25 cellular contexts compared by ENCODE assay signal in genomic region chr17:48028736-48029135, GRCh38. TPM values are rescaled to one million over a fixed set of nuclear protein-coding genes. Genes with fewer than 3 reads are reported as not detected.
A peak's percentile ranks its signal among the peaks of the same experiment; 100 is the strongest.
DNase-seq lines count a peak whose midpoint lies in the region; ATAC-seq and TF ChIP-seq lines count a peak whose summit lies in the region.
"Had no signal": no experiment of that assay in that cellular context is flagged by ENCODE, and none has a peak within 500 bp of the region (broad histone marks: within the 10 kb centered on the region; RNA-seq: fewer than 3 reads in every experiment).

No MANE protein-coding gene starts in this region.

- CTCF ChIA-PET in HEK293 (lab: Yijun Ruan, JAX): interaction anchor here (0.5 to 7.9 kb wide), 3 partner anchors 11 to 81 kb away, joined by 3 to 197 read pairs (median 7); no protein-coding TSS in a partner anchor

- H3K27me3 ChIP-seq in RWPE2 (ENCODE audit: insufficient read depth, poor library complexity, severe bottlenecking): no peaks in the 10 kb centered on the region
- H3K27me3 ChIP-seq: BE2C had no signal

- H3K9me3 ChIP-seq in HEK293 (ENCODE audit: control insufficient read depth, insufficient read depth, low read depth, low read length): no peaks in the 10 kb centered on the region
- H3K9me3 ChIP-seq in RWPE2 (ENCODE audit: severe bottlenecking): no peaks in the 10 kb centered on the region
- H3K9me3 ChIP-seq: BE2C; BLaER1 treated with 17β-estradiol and CSF1 and Interleukin-3, amounts not matched to agents 10 nM and 100 nM had no signal

- H3K27me3 Mint-ChIP-seq in activated naive CD4-positive, alpha-beta T cell treated with anti-CD3 and anti-CD28 coated beads, Interleukin-2, amount 50 U/mL, for 24 hours: peaks cover 14% of the 10 kb centered on the region

- H3K27ac ChIP-seq in HEK293 (ENCODE audit: extremely low read depth, low read depth, low read length) (no peak overlapping the region), RWPE2 (ENCODE audit: poor library complexity, severe bottlenecking) (no peak overlapping the region)
- H3K27ac ChIP-seq: 22Rv1; BLaER1 treated with 17β-estradiol and CSF1 and Interleukin-3, amounts not matched to agents 10 nM and 100 nM; GM23248 had no signal

- H3K4me3 ChIP-seq in HEK293 (ENCODE audit: low read depth, low read length) (no peak overlapping the region), RWPE2 (ENCODE audit: severe bottlenecking) (no peak overlapping the region)
- H3K4me3 ChIP-seq: BLaER1 treated with 17β-estradiol and CSF1 and Interleukin-3, amounts not matched to agents 10 nM and 100 nM; GM23248 had no signal

- no peak for DNase-seq in activated naive CD4-positive, alpha-beta T cell treated with anti-CD3 and anti-CD28 coated beads, Interleukin-2, amount 50 U/mL, for 16 hours
- DNase-seq in RWPE2 (ENCODE audit: low spot score): peak; percentile 16
- DNase-seq in mesenteric fat pad (ENCODE audit: low spot score): peak; percentile 20
- no peak for DNase-seq in AG08396 (ENCODE audit: low spot score)
- DNase-seq: AML-193; BE2C; Calu3; CD4-positive, alpha-beta T cell; CD8-positive, alpha-beta memory T cell; COR-L47; DMS53; DMS79 treated with DMSO at 0.1 percent for 48 hours; GF-D8; GM23248; H7; HCEC 1CT had no signal

- peak overlapping the region; percentile 37 for H3K27ac Mint-ChIP-seq in activated naive CD4-positive, alpha-beta T cell treated with anti-CD3 and anti-CD28 coated beads, Interleukin-2, amount 50 U/mL, for 24 hours
- H3K27ac Mint-ChIP-seq: CD14-positive monocyte; CD4-positive, alpha-beta T cell; CD8-positive, alpha-beta memory T cell had no signal

- no peak for TF ChIP-seq CTCF in HEK293 (tag by site-specific recombination; IDR thresholded peaks at IDR 0.05)
- TF ChIP-seq CTCF in RWPE2 (IDR thresholded peaks at IDR 0.05; ENCODE audit: poor library complexity, severe bottlenecking): no peak

- ATAC-seq in RWPE2 (ENCODE audit: low read depth) (no peak), GM21619 (IDR thresholded peaks at IDR 0.05; ENCODE audit: unreplicated experiment) (no peak), GM21360 (IDR thresholded peaks at IDR 0.05; ENCODE audit: unreplicated experiment) (no peak)

- H3K36me3 Mint-ChIP-seq in activated naive CD4-positive, alpha-beta T cell treated with anti-CD3 and anti-CD28 coated beads, Interleukin-2, amount 50 U/mL, for 24 hours: no peaks in the 10 kb centered on the region
- H3K36me3 Mint-ChIP-seq: CD14-positive monocyte; CD8-positive, alpha-beta memory T cell had no signal

- H3K9me3 Mint-ChIP-seq in activated naive CD4-positive, alpha-beta T cell treated with anti-CD3 and anti-CD28 coated beads, Interleukin-2, amount 50 U/mL, for 24 hours: no peaks in the 10 kb centered on the region
- H3K9me3 Mint-ChIP-seq: CD4-positive, alpha-beta T cell; CD8-positive, alpha-beta memory T cell had no signal

- H3K36me3 ChIP-seq in HEK293 (ENCODE audit: control insufficient read depth in 2 of 2, insufficient read depth in 1 of 2, low read length in 2 of 2) (no peaks in the 10 kb centered on the region), RWPE2 (ENCODE audit: low read depth) (no peaks in the 10 kb centered on the region)
- H3K36me3 ChIP-seq: BE2C; BLaER1 treated with 17β-estradiol and CSF1 and Interleukin-3, amounts not matched to agents 10 nM and 100 nM had no signal

- peaks cover 11% of the 10 kb centered on the region for H3K4me1 ChIP-seq in HEK293 (ENCODE audit: control insufficient read depth, insufficient read depth, low read length)
- peaks cover 18% of the 10 kb centered on the region for H3K4me1 ChIP-seq in RWPE2 (ENCODE audit: insufficient read depth, poor library complexity, severe bottlenecking)

- no peak overlapping the region for H3K4me3 Mint-ChIP-seq in activated naive CD4-positive, alpha-beta T cell treated with anti-CD3 and anti-CD28 coated beads, Interleukin-2, amount 50 U/mL, for 24 hours
- H3K4me3 Mint-ChIP-seq: CD14-positive monocyte; CD4-positive, alpha-beta T cell had no signal

- POLR2A ChIA-PET in HEK293 (lab: Yijun Ruan, JAX): interaction anchor here (0.9 to 1.3 kb wide), 2 partner anchors 20 to 21 kb away, joined by 3 read pairs; partner anchors contain the start of gene NFE2L1

- peaks cover 30% of the 10 kb centered on the region for H3K4me1 Mint-ChIP-seq in activated naive CD4-positive, alpha-beta T cell treated with anti-CD3 and anti-CD28 coated beads, Interleukin-2, amount 50 U/mL, for 24 hours

TF ChIP-seq in HEK293, 187 proteins besides CTCF, POLR2A, EP300 and RAD21:
- TF ChIP-seq PRDM10 (tag by site-specific recombination; IDR thresholded peaks at IDR 0.05): peak; percentile 61
- no peak for TF ChIP-seq PRDM1 (tag by site-specific recombination; IDR thresholded peaks at IDR 0.05)

RNA-seq across cellular contexts. Expression of gene COPZ2, which starts 8.9 kb away (rescaled TPM):
- total RNA-seq in mesenteric fat pad: 64.4 TPM
- total RNA-seq: G401, H1, H7 had no signal

RNA-seq across cellular contexts. Expression of gene NFE2L1, which starts 19.4 kb away (rescaled TPM):
- 171 TPM for total RNA-seq in mesenteric fat pad

RNA-seq across cellular contexts. Expression of gene CDK5RAP3, which starts 57.8 kb away (rescaled TPM):
- total RNA-seq in mesenteric fat pad: 105 TPM

Comparison
In these comparisons a context has a peak if more than half of its experiments do, and no peak if none do; other contexts are left out.
1. DNase-seq: peak in RWPE2 (single experiment) and mesenteric fat pad (single experiment); none in activated naive CD4-positive, alpha-beta T cell treated with anti-CD3 and anti-CD28 coated beads, Interleukin-2, amount 50 U/mL, for 16 hours (single experiment) and AG08396 (single experiment).